Comparison of ENCODE assay signal across 26 cellular contexts in the genomic region with DNA sequence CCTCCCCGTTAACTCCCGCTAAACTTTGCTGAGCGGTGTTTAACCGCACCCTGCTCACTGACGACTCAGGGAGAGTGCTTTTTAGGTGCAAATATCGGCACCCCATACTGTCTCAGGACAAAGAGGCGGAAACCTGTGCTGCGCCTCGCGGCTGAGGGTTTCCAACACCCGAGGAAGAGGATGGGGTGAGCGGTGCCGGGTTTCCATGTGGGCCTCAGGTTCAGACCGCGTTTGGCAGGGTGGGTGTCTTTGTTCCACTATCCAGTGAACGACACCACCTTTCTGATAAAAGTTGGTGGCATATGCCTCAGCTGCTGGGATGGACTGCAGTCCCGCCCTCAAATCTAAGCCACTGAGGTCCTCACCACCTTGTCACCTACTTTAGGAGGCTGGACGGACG. TPM values are rescaled to one million over a fixed set of nuclear protein-coding genes. Genes with fewer than 3 reads are reported as not detected.
"Had no signal": no experiment of that assay in that cellular context is flagged by ENCODE, and none has a peak within 500 bp of the region (broad histone marks: within the 10 kb centered on the region; RNA-seq: fewer than 3 reads in every experiment).

No MANE protein-coding gene starts in this region.

- H3K4me3 ChIP-seq: esophagus muscularis mucosa, heart right ventricle, left ventricle myocardium inferior, lung, right atrium auricular region, testis, uterus had no signal

- H3K4me3 Mint-ChIP-seq: activated B cell treated with CpG ODN at 0.5 μM for 24 hours; activated CD8-positive, alpha-beta T cell treated with anti-CD3 and anti-CD28 coated beads for 36 hours; activated T-cell treated with anti-CD3 and anti-CD28 coated beads, Interleukin-2, amount 50 U/mL, for 4 hours; activated T-helper 17 cell treated with anti-CD3 and anti-CD28 coated beads, Interleukin-2, amount 50 U/mL, for 72 hours; dendritic cell treated with granulocyte-macrophage colony-stimulating factor and Interleukin-4, amounts not matched to agents 40 ng/mL and 50 ng/mL, for 4 days; endodermal cell; naive B cell; T-cell had no signal

- H3K9ac ChIP-seq: parathyroid adenoma had no signal

- H3K27ac Mint-ChIP-seq: activated B cell treated with CpG ODN at 0.5 μM for 24 hours; activated CD8-positive, alpha-beta T cell treated with anti-CD3 and anti-CD28 coated beads for 36 hours; activated T-helper 17 cell treated with anti-CD3 and anti-CD28 coated beads, Interleukin-2, amount 50 U/mL, for 72 hours; dendritic cell treated with granulocyte-macrophage colony-stimulating factor and Interleukin-4, amounts not matched to agents 40 ng/mL and 50 ng/mL, for 4 days; endodermal cell; T-cell had no signal

- ATAC-seq: activated CD8-positive, alpha-beta T cell treated with anti-CD3 and anti-CD28 coated beads for 36 hours; activated T-cell treated with anti-CD3 and anti-CD28 coated beads, Interleukin-2, amount 50 U/mL, for 4 hours; activated T-helper 17 cell treated with anti-CD3 and anti-CD28 coated beads, Interleukin-2, amount 50 U/mL, for 72 hours; heart right ventricle; T-cell had no signal

- H3K27me3 ChIP-seq: right atrium auricular region, testis, uterus had no signal

- H3K9me3 ChIP-seq: esophagus muscularis mucosa, heart right ventricle, left ventricle myocardium inferior, right atrium auricular region, testis, uterus had no signal

- H3K36me3 ChIP-seq: esophagus muscularis mucosa, heart right ventricle, left ventricle myocardium inferior, right atrium auricular region, uterus had no signal

- H3K4me1 ChIP-seq: foreskin keratinocyte, parathyroid adenoma, testis had no signal

- H3K9me3 Mint-ChIP-seq: activated B cell treated with CpG ODN at 0.5 μM for 24 hours; activated CD8-positive, alpha-beta T cell treated with anti-CD3 and anti-CD28 coated beads for 36 hours; activated T-cell treated with anti-CD3 and anti-CD28 coated beads, Interleukin-2, amount 50 U/mL, for 4 hours; activated T-helper 17 cell treated with anti-CD3 and anti-CD28 coated beads, Interleukin-2, amount 50 U/mL, for 72 hours; dendritic cell treated with granulocyte-macrophage colony-stimulating factor and Interleukin-4, amounts not matched to agents 40 ng/mL and 50 ng/mL, for 4 days; endodermal cell; naive B cell; T-cell had no signal

- H3K36me3 Mint-ChIP-seq: naive B cell, T-cell had no signal

- H3K27ac ChIP-seq: esophagus muscularis mucosa, foreskin keratinocyte, heart right ventricle, left ventricle myocardium inferior, parathyroid adenoma, right atrium auricular region, testis, uterus had no signal

- H3K4me1 Mint-ChIP-seq: activated B cell treated with CpG ODN at 0.5 μM for 24 hours; activated T-helper 17 cell treated with anti-CD3 and anti-CD28 coated beads, Interleukin-2, amount 50 U/mL, for 72 hours; endodermal cell had no signal

- DNase-seq: activated B cell treated with CpG ODN at 0.5 μM for 24 hours; activated CD4-positive, alpha-beta T cell treated with anti-CD3 and anti-CD28 coated beads, Interleukin-2, amount 50 U/mL, for 1 hour; activated CD8-positive, alpha-beta T cell treated with anti-CD3 and anti-CD28 coated beads for 36 hours; activated gamma-delta T cell treated with Interleukin-2 at 50 U/mL for 16 hours; activated naive CD4-positive, alpha-beta T cell treated with anti-CD3 and anti-CD28 coated beads, Interleukin-2, amount 50 U/mL, for 16 hours; activated T-cell treated with anti-CD3 and anti-CD28 coated beads, Interleukin-2, amount 50 U/mL, for 4 hours; amniotic stem cell; central memory CD4-positive, alpha-beta T cell; endodermal cell; foreskin keratinocyte; heart right ventricle; left ventricle myocardium inferior; naive B cell; nucleus accumbens; stimulated activated naive CD4-positive, alpha-beta T cell treated with Interleukin-2 at 50 U/mL for 16 hours; T-cell; testis; trophoblast cell; uterus had no signal

RNA-seq across cellular contexts. Expression of a gene that starts 3.0 kb away (rescaled TPM):
- total RNA-seq: activated B cell treated with CpG ODN at 0.5 μM for 24 hours; activated CD8-positive, alpha-beta T cell treated with anti-CD3 and anti-CD28 coated beads for 36 hours; activated T-cell treated with anti-CD3 and anti-CD28 coated beads, Interleukin-2, amount 50 U/mL, for 4 hours; activated T-helper 17 cell treated with anti-CD3 and anti-CD28 coated beads, Interleukin-2, amount 50 U/mL, for 72 hours; T-cell; T-helper 2 cell treated with Interferon-gamma antibody and Interleukin-4, amounts not matched to agents 100 ng/mL and 5 ng/mL, for 36 hours had no signal
